ENCODE assay signal across 10 cellular contexts in genomic region chr1:2416403-2416802, GRCh38. TPM values are rescaled to one million over a fixed set of nuclear protein-coding genes. Genes with fewer than 3 reads are reported as not detected.
DNase-seq lines count a peak whose midpoint lies in the region; ATAC-seq and TF ChIP-seq lines count a peak whose summit lies in the region.
"Had no signal": no experiment of that assay in that cellular context is flagged by ENCODE, and none has a peak within 500 bp of the region (broad histone marks: within the 10 kb centered on the region; RNA-seq: fewer than 3 reads in every experiment).

No MANE protein-coding gene starts in this region.

- no peaks in the 10 kb centered on the region for H3K27me3 ChIP-seq in CD8-positive, alpha-beta memory T cell (ENCODE audit: insufficient read depth, low read length, poor library complexity, severe bottlenecking)
- no peaks in the 10 kb centered on the region for H3K27me3 ChIP-seq in foreskin keratinocyte

- H3K36me3 ChIP-seq in CD8-positive, alpha-beta memory T cell (ENCODE audit: insufficient read depth, low read length), result no peaks in the 10 kb centered on the region

- H3K9me3 Mint-ChIP-seq in CD8-positive, alpha-beta memory T cell, result no peaks in the 10 kb centered on the region
- no peaks in the 10 kb centered on the region for H3K9me3 Mint-ChIP-seq in naive thymus-derived CD8-positive, alpha-beta T cell

- peaks cover 28 to 55% (median 30%) of the 10 kb centered on the region in 3 donors for H3K4me1 Mint-ChIP-seq in CD8-positive, alpha-beta memory T cell
- peaks cover 29 to 54% (median 40%) of the 10 kb centered on the region in 4 donors for H3K4me1 Mint-ChIP-seq in naive thymus-derived CD8-positive, alpha-beta T cell

- peak overlapping the region; percentile 85 to 92 (median 89) for H3K4me3 Mint-ChIP-seq in CD8-positive, alpha-beta memory T cell
- H3K4me3 Mint-ChIP-seq in naive thymus-derived CD8-positive, alpha-beta T cell, result peak overlapping the region; percentile 64 to 91 (median 85)

- peaks cover 0 to 6% (median 0%) of the 10 kb centered on the region in 3 donors for H3K36me3 Mint-ChIP-seq in CD8-positive, alpha-beta memory T cell
- no peaks in the 10 kb centered on the region for H3K36me3 Mint-ChIP-seq in naive thymus-derived CD8-positive, alpha-beta T cell

- no peak for TF ChIP-seq CTCF in foreskin keratinocyte (conservative IDR thresholded peaks at IDR 0.05)

- H3K4me1 ChIP-seq in CD8-positive, alpha-beta memory T cell (ENCODE audit: insufficient read depth, low read length), result peaks cover 53% of the 10 kb centered on the region
- H3K4me1 ChIP-seq in foreskin keratinocyte, result peaks cover 8% of the 10 kb centered on the region

- peak overlapping the region; percentile 85 to 98 (median 91) for H3K27ac Mint-ChIP-seq in CD8-positive, alpha-beta memory T cell
- peak overlapping the region; percentile 79 to 96 (median 92) for H3K27ac Mint-ChIP-seq in naive thymus-derived CD8-positive, alpha-beta T cell

- H3K4me3 ChIP-seq in CD8-positive, alpha-beta memory T cell (ENCODE audit: low read length), result peak overlapping the region; percentile 63
- H3K4me3 ChIP-seq in Jurkat, Clone E6-1 (ENCODE audit: low read length), result peak overlapping the region; percentile 41

- peak in 4 of 5 donors; percentile 19 to 61 (median 32) for DNase-seq in CD8-positive, alpha-beta memory T cell
- DNase-seq in Jurkat, Clone E6-1 (ENCODE audit: low read depth, low spot score), result peak; percentile 43
- peak; percentile 77 for DNase-seq in activated effector memory CD4-positive, alpha-beta T cell treated with anti-CD3 and anti-CD28 coated beads, Interleukin-2, amount 50 U/mL, for 16 hours
- peak in 6 of 10 donors; percentile 18 to 43 (median 30) for DNase-seq in naive thymus-derived CD8-positive, alpha-beta T cell
- DNase-seq in head of caudate nucleus, result no peak
- DNase-seq in SKM-1 (lab: John Stamatoyannopoulos, UW; ENCODE audit: unreplicated experiment), result no peak
- no peak for DNase-seq in foreskin keratinocyte
- DNase-seq: mesendoderm had no signal

- CTCF ChIA-PET in CD8-positive, alpha-beta memory T cell (lab: Charles Lee), result interaction anchor here (0.7 to 4.4 kb wide), 19 partner anchors 8 to 371 kb away, joined by 3 to 49 read pairs (median 6); partner anchors contain the start of genes FAAP20, HES5, PANK4 and PRXL2B

- ATAC-seq in naive thymus-derived CD8-positive, alpha-beta T cell, result peak in 1 of 2 donors; percentile 1
- ATAC-seq in GM21390 (IDR thresholded peaks at IDR 0.05; ENCODE audit: unreplicated experiment) (no peak), foreskin keratinocyte (no peak)
- ATAC-seq: SK-N-SH treated with all-trans-retinoic acid at 6 μM for 48 hours had no signal

- H3K9me3 ChIP-seq in CD8-positive, alpha-beta memory T cell (ENCODE audit: low read length), result no peaks in the 10 kb centered on the region

- H3K27ac ChIP-seq in CD8-positive, alpha-beta memory T cell (ENCODE audit: low read depth, low read length), result peak overlapping the region; percentile 47
- H3K27ac ChIP-seq in foreskin keratinocyte, result no peak overlapping the region

- POLR2A ChIA-PET in CD8-positive, alpha-beta memory T cell (lab: Charles Lee), result interaction anchor here (1.2 to 2.5 kb wide), 7 partner anchors 25 to 169 kb away, joined by 5 to 20 read pairs (median 10); partner anchors contain the start of genes MORN1, PANK4, RER1 and TNFRSF14
- POLR2A ChIA-PET in naive thymus-derived CD8-positive, alpha-beta T cell (lab: Charles Lee), result interaction anchor here (0.9 to 8.6 kb wide), 19 partner anchors 10 to 222 kb away, joined by 3 to 131 read pairs (median 7); partner anchors contain the start of genes FAAP20, MORN1, PANK4 and PRXL2B

- intact Hi-C loops in head of caudate nucleus (cut with DNase I), result no loop called here

- H3K27me3 Mint-ChIP-seq in CD8-positive, alpha-beta memory T cell, result peaks cover 0 to 2% of the 10 kb centered on the region in 2 donors
- no peaks in the 10 kb centered on the region for H3K27me3 Mint-ChIP-seq in naive thymus-derived CD8-positive, alpha-beta T cell

RNA-seq across cellular contexts. Expression of gene PEX10, which starts 4.0 kb away (rescaled TPM):
- total RNA-seq in CD8-positive, alpha-beta memory T cell, result 10 to 100 TPM; 25.6 to 26.2 TPM
- polyA plus RNA-seq in CD8-positive, alpha-beta memory T cell, result 8.9 TPM
- 23.9 TPM for polyA plus RNA-seq in Jurkat, Clone E6-1 (2012; ENCODE audit: insufficient read depth, insufficient read length)
- 10 to 100 TPM; 15.5 to 20.1 TPM for total RNA-seq in naive thymus-derived CD8-positive, alpha-beta T cell
- polyA plus RNA-seq in naive thymus-derived CD8-positive, alpha-beta T cell, result 10 to 100 TPM in 1 of 3 donors, 1 to 10 TPM in 2; 7.5 to 10.4 (median 9.1) TPM
- total RNA-seq in foreskin keratinocyte, result 28.5 and 31.1 TPM in 2 replicates
- polyA plus RNA-seq in foreskin keratinocyte, result 27.1 and 27.7 TPM in 2 replicates

RNA-seq across cellular contexts. Expression of gene RER1, which starts 24.8 kb away (rescaled TPM):
- total RNA-seq in CD8-positive, alpha-beta memory T cell, result 100 to 1,000 TPM; 214 to 222 TPM
- polyA plus RNA-seq in CD8-positive, alpha-beta memory T cell, result 166 TPM
- polyA plus RNA-seq in Jurkat, Clone E6-1 (2012; ENCODE audit: insufficient read depth, insufficient read length), result 146 TPM
- total RNA-seq in naive thymus-derived CD8-positive, alpha-beta T cell, result 100 to 1,000 TPM; 131 to 139 TPM
- 100 to 1,000 TPM; 118 to 146 (median 126) TPM for polyA plus RNA-seq in naive thymus-derived CD8-positive, alpha-beta T cell
- 140 and 161 TPM in 2 replicates for total RNA-seq in foreskin keratinocyte
- 205 and 223 TPM in 2 replicates for polyA plus RNA-seq in foreskin keratinocyte

RNA-seq across cellular contexts. Expression of gene MORN1, which starts 25.0 kb away (rescaled TPM):
- total RNA-seq in CD8-positive, alpha-beta memory T cell, result 10 to 100 TPM in 1 of 2 experiments, 1 to 10 TPM in 1; 9.4 to 10.4 TPM
- 3.3 TPM for polyA plus RNA-seq in CD8-positive, alpha-beta memory T cell
- 2.6 TPM for polyA plus RNA-seq in Jurkat, Clone E6-1 (2012; ENCODE audit: insufficient read depth, insufficient read length)
- 10 to 100 TPM; 14.5 to 18.8 TPM for total RNA-seq in naive thymus-derived CD8-positive, alpha-beta T cell
- 1 to 10 TPM; 4.3 to 7.1 (median 5.0) TPM for polyA plus RNA-seq in naive thymus-derived CD8-positive, alpha-beta T cell
- total RNA-seq in foreskin keratinocyte, result 5.3 and 5.9 TPM in 2 replicates
- 2.1 and 2.2 TPM in 2 replicates for polyA plus RNA-seq in foreskin keratinocyte

RNA-seq across cellular contexts. Expression of gene PLCH2, which starts 59.7 kb away (rescaled TPM):
- 1 to 10 TPM; 2.5 TPM for total RNA-seq in CD8-positive, alpha-beta memory T cell
- 2.8 TPM for polyA plus RNA-seq in CD8-positive, alpha-beta memory T cell
- not detected for polyA plus RNA-seq in Jurkat, Clone E6-1 (2012; ENCODE audit: insufficient read depth, insufficient read length)
- total RNA-seq in naive thymus-derived CD8-positive, alpha-beta T cell, result 10 to 100 TPM; 14.8 to 16.4 TPM
- polyA plus RNA-seq in naive thymus-derived CD8-positive, alpha-beta T cell, result under 1 TPM; 0.37 to 0.52 (median 0.37) TPM
- 132 and 148 TPM in 2 replicates for total RNA-seq in foreskin keratinocyte
- 78.0 and 89.4 TPM in 2 replicates for polyA plus RNA-seq in foreskin keratinocyte

Comparison
In these comparisons a context has a peak if more than half of its experiments do, and no peak if none do; other contexts are left out.
1. DNase-seq: peak in CD8-positive, alpha-beta memory T cell (4 of 5), Jurkat, Clone E6-1 (single experiment), activated effector memory CD4-positive, alpha-beta T cell treated with anti-CD3 and anti-CD28 coated beads, Interleukin-2, amount 50 U/mL, for 16 hours (single experiment) and naive thymus-derived CD8-positive, alpha-beta T cell (6 of 10); none in head of caudate nucleus (0 of 42), SKM-1 (single experiment) and foreskin keratinocyte (0 of 2).